19 cellular contexts compared by ENCODE assay signal in the genomic region with DNA sequence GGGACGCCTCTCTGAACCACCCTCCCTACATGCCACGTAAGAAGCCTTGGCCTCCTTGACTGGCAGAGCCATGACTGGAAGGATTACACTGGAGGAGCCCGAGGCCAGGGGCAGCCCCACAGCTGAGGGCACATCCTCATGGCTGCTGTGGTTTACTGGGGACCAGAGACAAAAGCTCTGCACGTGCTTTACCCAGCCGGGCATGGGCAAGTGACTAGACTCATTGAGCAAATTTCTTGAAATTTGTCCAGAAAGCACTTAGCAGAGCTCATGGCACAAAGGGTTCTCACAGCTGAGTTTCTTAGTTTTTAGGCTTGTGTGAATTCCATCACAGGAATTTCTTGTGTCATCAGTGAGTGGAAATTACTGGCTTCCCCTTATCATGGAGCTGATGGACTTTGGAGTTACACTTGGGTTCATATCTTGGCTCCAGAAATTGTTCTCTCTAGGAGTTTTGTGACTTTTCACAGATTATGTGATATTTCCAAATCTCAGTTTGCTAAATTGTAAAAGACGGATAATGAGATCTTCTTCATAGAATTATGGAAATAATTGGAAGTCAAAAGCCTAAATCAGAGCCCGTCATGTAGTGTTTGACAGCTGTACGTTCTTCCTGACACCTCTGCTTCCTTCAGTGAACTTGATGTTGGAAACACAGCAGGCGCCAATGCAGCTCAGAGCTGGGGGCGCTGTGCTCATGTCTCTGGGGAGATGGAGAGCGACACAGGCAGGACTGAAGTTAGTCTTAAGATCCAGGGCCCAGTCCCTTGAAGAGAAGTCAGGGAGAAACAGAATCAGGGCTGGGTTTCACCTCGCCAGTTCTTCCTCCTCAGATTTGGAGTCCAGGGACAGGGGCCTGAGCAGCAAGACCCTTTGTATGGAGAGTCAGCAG. TPM values are rescaled to one million over a fixed set of nuclear protein-coding genes. Genes with fewer than 3 reads are reported as not detected.
DNase-seq lines count a peak whose midpoint lies in the region; ATAC-seq and TF ChIP-seq lines count a peak whose summit lies in the region.
"Had no signal": no experiment of that assay in that cellular context is flagged by ENCODE, and none has a peak within 500 bp of the region (broad histone marks: within the 10 kb centered on the region; RNA-seq: fewer than 3 reads in every experiment).

No MANE protein-coding gene starts in this region.

- 66% methylated on average over 12 of the region's 12 CpGs for WGBS in esophagus muscularis mucosa
- WGBS in neuronal stem cell (ENCODE audit: extremely low coverage in 2 of 2, insufficient read length in 2 of 2, insufficient replicate concordance in 1 of 2), 2 donors: no CpG with 5 or more reads among the region's 12 CpGs

- no peak overlapping the region for H3K23ac ChIP-seq in neuronal stem cell (ENCODE audit: low read depth, low read length, poor library complexity)

- no peak overlapping the region for H3K9ac ChIP-seq in neuronal stem cell (ENCODE audit: low read depth, low read length, poor library complexity)
- H3K9ac ChIP-seq: SK-N-SH had no signal

- no peak overlapping the region for H2BK12ac ChIP-seq in neuronal stem cell (ENCODE audit: low read length)

- H2BK5ac ChIP-seq in neuronal stem cell (ENCODE audit: low read length): no peak overlapping the region

- TF ChIP-seq POLR2A in esophagus muscularis mucosa (IDR thresholded peaks at IDR 0.05; ENCODE audit: low read depth): no peak

- H3K79me1 ChIP-seq in neuronal stem cell (ENCODE audit: low read depth, low read length): no peaks in the 10 kb centered on the region

- no peak overlapping the region for H3K27ac ChIP-seq in esophagus muscularis mucosa (replicated peaks in 1 of 4)
- H3K27ac ChIP-seq in neuronal stem cell (replicated peaks; ENCODE audit: low read length): no peak overlapping the region

- H4K8ac ChIP-seq in neuronal stem cell (ENCODE audit: low read depth, low read length): no peak overlapping the region

- TF ChIP-seq EP300 in esophagus muscularis mucosa (IDR thresholded peaks at IDR 0.05): no peak

- no peak overlapping the region for H2BK15ac ChIP-seq in neuronal stem cell (ENCODE audit: low read length)

- H3K4me2 ChIP-seq in neuronal stem cell (ENCODE audit: insufficient read depth, low read length, poor library complexity, severe bottlenecking): no peak overlapping the region
- H3K4me2 ChIP-seq: SK-N-SH had no signal

- no peak overlapping the region for H3K4ac ChIP-seq in neuronal stem cell (ENCODE audit: low read length)

- H3K9me3 ChIP-seq in esophagus muscularis mucosa (no peaks in the 10 kb centered on the region), neuronal stem cell (replicated peaks in 1 of 2; ENCODE audit: control insufficient read depth in 2 of 2, insufficient read depth in 1 of 2, low read depth in 1 of 2, low read length in 2 of 2) (no peaks in the 10 kb centered on the region)
- H3K9me3 ChIP-seq: SK-N-SH had no signal

- H3K36me3 ChIP-seq in esophagus muscularis mucosa (no peaks in the 10 kb centered on the region), neuronal stem cell (replicated peaks in 1 of 2; ENCODE audit: control insufficient read depth in 2 of 2, insufficient read depth in 2 of 2, low read length in 2 of 2) (no peaks in the 10 kb centered on the region)

- DNase-seq in AG10803 (ENCODE audit: low read depth) (peak; percentile 6), LHCN-M2 (ENCODE audit: low read depth) (peak; percentile 1), esophagus muscularis mucosa (ENCODE audit: extremely low spot score) (peak; percentile 81), neuronal stem cell (ENCODE audit: low spot score) (no peak), left colon (no peak), occipital lobe (lab: John Stamatoyannopoulos, UW) (no peak), ureter (ENCODE audit: low spot score) (no peak)
- DNase-seq: 8988T, Calu3, DMS79 treated with DMSO at 0.1 percent for 48 hours, NCI-H1092 treated with DMSO at 0.1 percent for 48 hours, NCI-H1694, NCI-H446 treated with DMSO at 0.1 percent for 48 hours, NCI-H774, SK-N-SH had no signal

- ATAC-seq in HG02588 (IDR thresholded peaks at IDR 0.05; ENCODE audit: unreplicated experiment): no peak
- ATAC-seq in left colon: no peak
- ATAC-seq: Right ventricle myocardium inferior had no signal

- H3K4me1 ChIP-seq in esophagus muscularis mucosa (no peaks in the 10 kb centered on the region), neuronal stem cell (ENCODE audit: control insufficient read depth in 2 of 2, insufficient read depth in 1 of 2, low read depth in 1 of 2, low read length in 2 of 2) (no peaks in the 10 kb centered on the region)

- no peak overlapping the region for H2AK5ac ChIP-seq in neuronal stem cell (ENCODE audit: low read depth, low read length)

- TF ChIP-seq CTCF in AG10803 (conservative IDR thresholded peaks at IDR 0.05; ENCODE audit: low read length) (no peak), esophagus muscularis mucosa (IDR thresholded peaks at IDR 0.05) (no peak)

- intact Hi-C loops in esophagus muscularis mucosa (cut with DNase I): no loop called here
- intact Hi-C loops in left colon (cut with DNase I, micrococcal nuclease): no loop called here

- H4K91ac ChIP-seq in neuronal stem cell (ENCODE audit: low read depth, low read length, poor library complexity): no peak overlapping the region

- H2AFZ ChIP-seq in neuronal stem cell (ENCODE audit: low read length): no peak overlapping the region

- no peak overlapping the region for H2BK120ac ChIP-seq in neuronal stem cell (ENCODE audit: low read depth, low read length)

- peak overlapping the region; percentile 0 for H3K14ac ChIP-seq in neuronal stem cell (ENCODE audit: low read length)

- H3K27me3 ChIP-seq in esophagus muscularis mucosa: no peaks in the 10 kb centered on the region
- H3K27me3 ChIP-seq in neuronal stem cell (ENCODE audit: control insufficient read depth in 3 of 3, insufficient read depth in 3 of 3, low read depth in 1 of 3, low read length in 3 of 3): no peaks in the 10 kb centered on the region

- H3K4me3 ChIP-seq in AG10803 (ENCODE audit: low read length) (no peak overlapping the region), esophagus muscularis mucosa (no peak overlapping the region), neuronal stem cell (ENCODE audit: low read length in 2 of 2) (peak overlapping the region in 1 of 2 donors; percentile 54)

- H3K18ac ChIP-seq in neuronal stem cell (ENCODE audit: low read length): no peak overlapping the region

RNA-seq across cellular contexts. Expression of gene MGAM2, which starts 47.7 kb away (rescaled TPM):
- total RNA-seq in LHCN-M2 (2014; rRNA removed) (not detected in 2 replicates), esophagus muscularis mucosa (under 1 TPM in 2 of 4 donors, not detected in 2; under 0.01 to 0.11 TPM), left colon (10 to 100 TPM; 25.8 to 41.1 TPM), occipital lobe (not detected), ureter (not detected)
- not detected for polyA plus RNA-seq in LHCN-M2 (2012)
- 0.11 TPM for polyA plus RNA-seq in neuronal stem cell (2013, experiment 1 of 2)
- polyA plus RNA-seq in neuronal stem cell (2013, experiment 2 of 2): 0.10 TPM
- total RNA-seq: MCF 10A had no signal
- polyA plus RNA-seq: CD14-positive monocyte, SK-N-SH had no signal

Comparison
In these comparisons a context has a peak if more than half of its experiments do, and no peak if none do; other contexts are left out.
1. DNase-seq: peak in AG10803 (single experiment), LHCN-M2 (single experiment) and esophagus muscularis mucosa (single experiment); none in neuronal stem cell (single experiment), left colon (0 of 2), occipital lobe (single experiment) and ureter (single experiment).
2. RNA of gene MGAM2, which starts 47.7 kb away (total RNA-seq): 25.8 to 41.1 TPM in left colon; not detected in ureter (single experiment), not detected in LHCN-M2, under 0.01 to 0.11 TPM in esophagus muscularis mucosa and not detected in occipital lobe (single experiment); every median in the first group is over 10 times any median in the second.